In the genomic region with DNA sequence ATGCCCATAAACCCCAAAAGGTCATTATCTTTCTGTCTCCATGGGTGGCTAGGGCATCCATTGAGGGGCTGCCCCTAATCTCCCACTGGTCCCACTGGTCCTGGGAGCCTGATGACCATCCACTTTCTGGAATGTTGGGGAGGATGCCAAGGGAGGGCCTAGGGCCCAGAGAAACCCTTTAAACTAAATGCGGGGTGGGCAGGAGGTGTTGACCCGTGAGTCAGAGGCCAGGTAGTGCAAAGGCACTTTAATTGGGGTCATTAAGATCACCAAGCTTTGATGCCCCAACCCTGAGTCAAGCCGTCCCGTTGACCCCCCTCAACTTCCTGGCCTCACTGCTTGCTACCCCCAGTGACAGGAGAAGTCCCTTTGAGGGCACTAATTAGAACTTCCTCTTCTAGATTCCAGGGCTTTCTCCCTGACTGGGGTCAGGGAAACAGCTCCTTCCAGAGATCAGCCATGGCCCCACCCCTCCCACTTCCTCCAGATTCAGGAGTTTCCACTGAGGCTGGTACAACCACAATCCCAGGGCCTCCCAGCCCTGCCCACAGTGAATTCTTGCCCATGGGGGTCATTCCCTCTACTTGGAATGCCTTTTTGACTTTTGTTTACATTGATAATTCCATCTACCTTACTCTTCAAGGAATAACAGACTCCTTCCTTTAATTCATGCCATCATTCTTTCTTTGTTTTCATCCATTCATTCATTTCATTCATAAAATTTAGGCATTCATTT, we compare ENCODE assay signal across 20 cellular contexts. TPM values are rescaled to one million over a fixed set of nuclear protein-coding genes. Genes with fewer than 3 reads are reported as not detected.
DNase-seq lines count a peak whose midpoint lies in the region; TF ChIP-seq lines count a peak whose summit lies in the region.
"Had no signal": no experiment of that assay in that cellular context is flagged by ENCODE, and none has a peak within 500 bp of the region (broad histone marks: within the 10 kb centered on the region; RNA-seq: fewer than 3 reads in every experiment).

No MANE protein-coding gene starts in this region.

- H3K4me1 ChIP-seq in esophagus squamous epithelium, result peaks cover 8 to 21% (median 11%) of the 10 kb centered on the region in 3 donors

- whole genome bisulfite sequencing in esophagus squamous epithelium, 2 donors, result 61 to 82% methylated on average over 3 to 4 of the region's 4 CpGs

- no peak for TF ChIP-seq CTCF in esophagus squamous epithelium (IDR thresholded peaks at IDR 0.05)

- in situ Hi-C loops in KBM-7 (cut with MboI; ENCODE audit: low pct_unique_long_range_greater_than_20kb, low sequenced_read_pairs), result no loop called here

- H3K36me3 ChIP-seq in esophagus squamous epithelium, result no peaks in the 10 kb centered on the region
- H3K36me3 ChIP-seq: cardiac muscle cell, sigmoid colon, suprapubic skin had no signal

- intact Hi-C loops in esophagus squamous epithelium (cut with DNase I), result no loop called here

- no peak overlapping the region for H3K4me3 ChIP-seq in esophagus squamous epithelium
- H3K4me3 ChIP-seq: cardiac muscle cell, mucosa of descending colon, sigmoid colon, suprapubic skin had no signal

- H3K9me3 ChIP-seq in esophagus squamous epithelium, result no peaks in the 10 kb centered on the region
- H3K9me3 ChIP-seq: mucosa of descending colon, sigmoid colon, suprapubic skin had no signal

- no peaks in the 10 kb centered on the region for H3K27me3 ChIP-seq in esophagus squamous epithelium
- H3K27me3 ChIP-seq: cardiac muscle cell, sigmoid colon, suprapubic skin had no signal

- DNase-seq in CD1c-positive myeloid dendritic cell (ENCODE audit: extremely low spot score), result peak; percentile 31
- DNase-seq in HT1080 (ENCODE audit: low read depth), result peak; percentile 62
- DNase-seq in SW480 (ENCODE audit: low spot score), result peak; percentile 83
- peak; percentile 12 for DNase-seq in iris pigment epithelial cell (ENCODE audit: low read depth)
- no peak for DNase-seq in KBM-7
- no peak for DNase-seq in T-helper 2 cell
- DNase-seq in activated naive CD4-positive, alpha-beta T cell treated with Interleukin-2 at 50 U/mL for 16 hours, result no peak
- no peak for DNase-seq in esophagus squamous epithelium (lab: John Stamatoyannopoulos, UW)
- DNase-seq: activated CD4-positive, alpha-beta T cell treated with anti-CD3 and anti-CD28 coated beads for 4 hours; activated CD8-positive, alpha-beta memory T cell treated with anti-CD3 and anti-CD28 coated beads, Interleukin-2, amount 50 U/mL, for 48 hours; hypothalamus; mucosa of descending colon; NCI-H1092 treated with DMSO at 0.1 percent for 48 hours; NCI-H2171; NCI-H774; nucleus accumbens; sigmoid colon; stimulated activated CD4-positive, alpha-beta T cell treated with anti-CD3 and anti-CD28 coated beads, Interleukin-2, amount 100 ng/mL, for 48 hours had no signal

- no peak overlapping the region for H3K27ac ChIP-seq in esophagus squamous epithelium
- H3K27ac ChIP-seq: cardiac muscle cell, sigmoid colon, suprapubic skin had no signal

- TF ChIP-seq POLR2A in esophagus squamous epithelium (IDR thresholded peaks at IDR 0.05), result no peak

RNA-seq across cellular contexts. Expression of gene SERINC2, which starts 15.5 kb away (rescaled TPM):
- total RNA-seq in HT1080 (2014; rRNA removed; shearing (Covaris generic)), result 9.8 and 14.6 TPM in 2 replicates
- polyA plus RNA-seq in HT1080 (2015; cell fraction: cytosol; rRNA removed), result 96.6 and 121 TPM in 2 replicates
- polyA plus RNA-seq in HT1080 (2015; cell fraction: nucleus; rRNA removed), result 35.3 and 44.7 TPM in 2 replicates
- total RNA-seq in esophagus squamous epithelium, result 100 to 1,000 TPM in 1 of 4 donors, 10 to 100 TPM in 3; 29.6 to 108 (median 79.2) TPM

RNA-seq across cellular contexts. Expression of gene FABP3, which starts 24.7 kb away (rescaled TPM):
- not detected in 2 replicates for total RNA-seq in HT1080 (2014; rRNA removed; shearing (Covaris generic))
- polyA plus RNA-seq in HT1080 (2015; cell fraction: cytosol; rRNA removed), result not detected in 2 replicates
- not detected in 2 replicates for polyA plus RNA-seq in HT1080 (2015; cell fraction: nucleus; rRNA removed)
- 1 to 10 TPM in 1 of 4 donors, under 1 TPM in 1, not detected in 2; 0.57 to 7.6 TPM for total RNA-seq in esophagus squamous epithelium

Comparison
In these comparisons a context has a peak if more than half of its experiments do, and no peak if none do; other contexts are left out.
1. DNase-seq: peak in CD1c-positive myeloid dendritic cell (single experiment), HT1080 (single experiment), SW480 (single experiment) and iris pigment epithelial cell (single experiment); none in KBM-7 (single experiment), T-helper 2 cell (0 of 5), activated naive CD4-positive, alpha-beta T cell treated with Interleukin-2 at 50 U/mL for 16 hours (single experiment) and esophagus squamous epithelium (single experiment).